In the genomic region with DNA sequence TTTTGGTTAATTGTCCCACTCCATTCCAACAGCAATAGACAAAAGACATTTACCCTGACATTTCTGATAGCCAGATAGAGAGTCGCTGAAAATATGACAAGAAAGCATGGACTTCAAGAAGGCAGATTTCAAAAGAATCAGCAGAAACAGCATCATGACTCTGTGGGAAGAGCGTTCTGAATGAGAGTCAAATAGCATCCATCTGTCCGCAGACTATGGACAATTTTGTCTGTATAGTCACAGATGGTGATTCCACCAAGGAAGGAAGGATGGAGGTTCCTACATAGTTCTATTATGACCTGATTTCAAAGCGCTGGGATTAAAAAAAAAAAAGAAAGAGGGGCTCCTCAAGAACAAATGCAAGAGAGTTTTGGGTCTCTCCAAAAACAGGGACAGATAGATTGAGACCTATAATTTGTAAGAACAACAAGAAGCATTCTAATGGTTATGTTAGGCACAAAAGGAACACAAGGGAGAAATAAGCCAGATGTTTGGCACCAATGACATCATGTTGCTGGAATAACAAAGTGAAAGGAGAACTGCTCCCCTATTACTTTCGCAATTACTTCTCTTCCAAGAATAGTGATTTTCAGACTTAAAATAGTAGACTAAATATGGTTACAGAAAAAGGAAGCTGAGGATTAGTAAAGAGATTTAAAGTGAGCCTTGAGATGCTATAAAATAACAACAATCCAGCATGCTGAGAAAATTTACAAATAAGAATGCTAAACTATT, we compare ENCODE assay signal across 9 cellular contexts. TPM values are rescaled to one million over a fixed set of nuclear protein-coding genes. Genes with fewer than 3 reads are reported as not detected.
DNase-seq lines count a peak whose midpoint lies in the region; ATAC-seq and TF ChIP-seq lines count a peak whose summit lies in the region.
"Had no signal": no experiment of that assay in that cellular context is flagged by ENCODE, and none has a peak within 500 bp of the region (broad histone marks: within the 10 kb centered on the region; RNA-seq: fewer than 3 reads in every experiment).

No MANE protein-coding gene starts in this region.

- peak; percentile 43 for ATAC-seq in HG02588 (IDR thresholded peaks at IDR 0.05; ENCODE audit: unreplicated experiment)
- ATAC-seq in esophagus mucosa = no peak

- no peak for TF ChIP-seq POLR2A in erythroblast (IDR thresholded peaks at IDR 0.05; ENCODE audit: low read length)

- peak; percentile 68 for DNase-seq in GF-D8 (lab: John Stamatoyannopoulos, UW)
- peak; percentile 92 for DNase-seq in SKM-1 treated with dmso at 0.1 percent for 144 hours (lab: John Stamatoyannopoulos, UW; ENCODE audit: unreplicated experiment)
- peak; percentile 27 for DNase-seq in mucosa of gallbladder (ENCODE audit: low spot score)
- DNase-seq in DMS153 treated with DMSO at 0.1 percent for 48 hours (lab: John Stamatoyannopoulos, UW; ENCODE audit: unreplicated experiment) = no peak
- DNase-seq in NCI-H187 (lab: John Stamatoyannopoulos, UW) = no peak
- DNase-seq in erythroblast (lab: John Stamatoyannopoulos, UW) = no peak
- DNase-seq: kidney glomerular epithelial cell had no signal

RNA-seq across cellular contexts. Expression of gene NIBAN1, which starts 28.5 kb away (rescaled TPM):
- 129 TPM for total RNA-seq in mucosa of gallbladder
- total RNA-seq in esophagus mucosa = 27.5 TPM

Comparison
In these comparisons a context has a peak if more than half of its experiments do, and no peak if none do; other contexts are left out.
1. DNase-seq: peak in GF-D8 (single experiment), SKM-1 treated with dmso at 0.1 percent for 144 hours (single experiment) and mucosa of gallbladder (single experiment); none in DMS153 treated with DMSO at 0.1 percent for 48 hours (single experiment), NCI-H187 (0 of 2) and erythroblast (0 of 2).